Comparison of ENCODE assay signal across 1 cellular context in the genomic region with DNA sequence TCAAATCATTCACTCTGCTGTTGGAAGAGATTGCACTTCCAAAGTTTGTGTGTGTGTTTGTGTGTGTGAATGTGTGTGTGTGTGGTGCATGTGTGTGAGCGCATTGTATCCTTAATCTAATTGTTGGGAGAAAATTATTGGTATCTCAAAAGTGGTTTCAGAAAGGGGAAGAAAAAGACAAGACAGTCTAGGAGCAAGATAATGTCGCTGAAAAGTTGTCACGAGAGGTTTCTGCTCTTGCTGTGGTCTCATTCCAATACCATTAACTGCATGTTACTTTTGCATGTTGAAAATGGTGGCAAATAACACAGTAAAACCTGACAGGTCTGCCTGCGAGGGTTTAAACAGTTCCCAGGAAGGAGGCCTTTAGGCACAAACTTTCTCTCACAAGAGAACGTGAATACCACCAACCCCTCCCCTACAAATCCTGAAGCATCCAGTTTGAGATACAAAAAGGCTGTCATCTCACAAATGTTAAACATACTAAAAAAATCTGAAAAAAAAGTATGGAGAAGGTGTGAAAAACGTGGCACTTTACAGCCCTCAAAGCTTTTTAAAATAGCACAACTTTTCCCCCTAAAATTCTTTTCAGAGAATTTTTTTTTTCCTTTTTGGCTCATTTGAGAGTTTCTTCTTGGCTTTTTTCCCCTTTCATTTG.
TF ChIP-seq lines count a peak whose summit lies in the region.

No MANE protein-coding gene starts in this region.

TF ChIP-seq in K562, 482 proteins besides CTCF, POLR2A, EP300 and RAD21 (continued from another document and continues in another):
- TF ChIP-seq SMARCA4 (IDR thresholded peaks at IDR 0.05): 0 out of 2 replicates have a peak, but pooled peaks have one; percentile 39
- no peak for TF ChIP-seq NR3C1 (CRISPR knock-in tag; IDR thresholded peaks at IDR 0.05)
- TF ChIP-seq BACH1 (tag; IDR thresholded peaks at IDR 0.05): no peak
- TF ChIP-seq ZNF589 (CRISPR knock-in tag; IDR thresholded peaks at IDR 0.05; ENCODE audit: low read depth): no peak
- TF ChIP-seq CHD2 (IDR thresholded peaks at IDR 0.05; ENCODE audit: low read depth, low read length): no peak
- peak; percentile 50 for TF ChIP-seq RBFOX2 (IDR thresholded peaks at IDR 0.05; ENCODE audit: low read depth, low read length)
- TF ChIP-seq STAG1 (CRISPR knock-in tag; IDR thresholded peaks at IDR 0.05; ENCODE audit: borderline replicate concordance): no peak
- TF ChIP-seq ZNF121 (CRISPR knock-in tag; conservative IDR thresholded peaks at IDR 0.05): no peak
- TF ChIP-seq L3MBTL2 (IDR thresholded peaks at IDR 0.05): 0 out of 2 replicates have a peak, but pooled peaks have one; percentile 31
- TF ChIP-seq MEIS2 (IDR thresholded peaks at IDR 0.05; ENCODE audit: partially characterized antibody): no peak
- TF ChIP-seq POLR2AphosphoS5 (IDR thresholded peaks at IDR 0.05; ENCODE audit: control insufficient read depth, insufficient read depth, low read depth, low read length): 0 out of 2 replicates have a peak, but pooled peaks have one; percentile 2
- TF ChIP-seq DMBX1 (CRISPR knock-in tag; IDR thresholded peaks at IDR 0.05; ENCODE audit: borderline replicate concordance): no peak
- no peak for TF ChIP-seq KDM1A (IDR thresholded peaks at IDR 0.05)
- TF ChIP-seq, protein P1, sequence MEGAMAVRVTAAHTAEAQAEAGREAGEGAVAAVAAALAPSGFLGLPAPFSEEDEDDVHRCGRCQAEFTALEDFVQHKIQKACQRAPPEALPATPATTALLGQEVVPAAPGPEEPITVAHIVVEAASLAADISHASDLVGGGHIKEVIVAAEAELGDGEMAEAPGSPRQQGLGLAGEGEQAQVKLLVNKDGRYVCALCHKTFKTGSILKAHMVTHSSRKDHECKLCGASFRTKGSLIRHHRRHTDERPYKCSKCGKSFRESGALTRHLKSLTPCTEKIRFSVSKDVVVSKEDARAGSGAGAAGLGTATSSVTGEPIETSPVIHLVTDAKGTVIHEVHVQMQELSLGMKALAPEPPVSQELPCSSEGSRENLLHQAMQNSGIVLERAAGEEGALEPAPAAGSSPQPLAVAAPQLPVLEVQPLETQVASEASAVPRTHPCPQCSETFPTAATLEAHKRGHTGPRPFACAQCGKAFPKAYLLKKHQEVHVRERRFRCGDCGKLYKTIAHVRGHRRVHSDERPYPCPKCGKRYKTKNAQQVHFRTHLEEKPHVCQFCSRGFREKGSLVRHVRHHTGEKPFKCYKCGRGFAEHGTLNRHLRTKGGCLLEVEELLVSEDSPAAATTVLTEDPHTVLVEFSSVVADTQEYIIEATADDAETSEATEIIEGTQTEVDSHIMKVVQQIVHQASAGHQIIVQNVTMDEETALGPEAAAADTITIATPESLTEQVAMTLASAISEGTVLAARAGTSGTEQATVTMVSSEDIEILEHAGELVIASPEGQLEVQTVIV (CRISPR knock-in tag; IDR thresholded peaks at IDR 0.05; ENCODE audit: borderline replicate concordance): no peak
- no peak for TF ChIP-seq ILK (tag; IDR thresholded peaks at IDR 0.05; ENCODE audit: borderline replicate concordance, low read depth)
- TF ChIP-seq, protein P2, sequence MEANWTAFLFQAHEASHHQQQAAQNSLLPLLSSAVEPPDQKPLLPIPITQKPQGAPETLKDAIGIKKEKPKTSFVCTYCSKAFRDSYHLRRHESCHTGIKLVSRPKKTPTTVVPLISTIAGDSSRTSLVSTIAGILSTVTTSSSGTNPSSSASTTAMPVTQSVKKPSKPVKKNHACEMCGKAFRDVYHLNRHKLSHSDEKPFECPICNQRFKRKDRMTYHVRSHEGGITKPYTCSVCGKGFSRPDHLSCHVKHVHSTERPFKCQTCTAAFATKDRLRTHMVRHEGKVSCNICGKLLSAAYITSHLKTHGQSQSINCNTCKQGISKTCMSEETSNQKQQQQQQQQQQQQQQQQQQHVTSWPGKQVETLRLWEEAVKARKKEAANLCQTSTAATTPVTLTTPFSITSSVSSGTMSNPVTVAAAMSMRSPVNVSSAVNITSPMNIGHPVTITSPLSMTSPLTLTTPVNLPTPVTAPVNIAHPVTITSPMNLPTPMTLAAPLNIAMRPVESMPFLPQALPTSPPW (CRISPR knock-in tag; IDR thresholded peaks at IDR 0.05): peak; percentile 48; the same call in 1 of the 2 replicates
- TF ChIP-seq GATAD2A (IDR thresholded peaks at IDR 0.05): no peak
- TF ChIP-seq CREM (IDR thresholded peaks at IDR 0.05; ENCODE audit: low read depth): no peak
- TF ChIP-seq, protein P3, sequence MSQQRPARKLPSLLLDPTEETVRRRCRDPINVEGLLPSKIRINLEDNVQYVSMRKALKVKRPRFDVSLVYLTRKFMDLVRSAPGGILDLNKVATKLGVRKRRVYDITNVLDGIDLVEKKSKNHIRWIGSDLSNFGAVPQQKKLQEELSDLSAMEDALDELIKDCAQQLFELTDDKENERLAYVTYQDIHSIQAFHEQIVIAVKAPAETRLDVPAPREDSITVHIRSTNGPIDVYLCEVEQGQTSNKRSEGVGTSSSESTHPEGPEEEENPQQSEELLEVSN (IDR thresholded peaks at IDR 0.05; ENCODE audit: borderline replicate concordance in 1 of 2, extremely low read depth in 1 of 2, insufficient read depth in 1 of 2, insufficient read length in 1 of 2, low read depth in 1 of 2, low read length in 1 of 2, poor library complexity in 1 of 2, severe bottlenecking in 1 of 2): peak in 1 of 2 experiments; percentile 53
- TF ChIP-seq ZNF253 (CRISPR knock-in tag; conservative IDR thresholded peaks at IDR 0.05): no peak
- no peak for TF ChIP-seq HDAC6 (IDR thresholded peaks at IDR 0.05; ENCODE audit: low read depth, low read length)
- TF ChIP-seq, protein P4, sequence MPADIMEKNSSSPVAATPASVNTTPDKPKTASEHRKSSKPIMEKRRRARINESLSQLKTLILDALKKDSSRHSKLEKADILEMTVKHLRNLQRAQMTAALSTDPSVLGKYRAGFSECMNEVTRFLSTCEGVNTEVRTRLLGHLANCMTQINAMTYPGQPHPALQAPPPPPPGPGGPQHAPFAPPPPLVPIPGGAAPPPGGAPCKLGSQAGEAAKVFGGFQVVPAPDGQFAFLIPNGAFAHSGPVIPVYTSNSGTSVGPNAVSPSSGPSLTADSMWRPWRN (IDR thresholded peaks at IDR 0.05; ENCODE audit: low read depth): no peak
- TF ChIP-seq, protein P5, sequence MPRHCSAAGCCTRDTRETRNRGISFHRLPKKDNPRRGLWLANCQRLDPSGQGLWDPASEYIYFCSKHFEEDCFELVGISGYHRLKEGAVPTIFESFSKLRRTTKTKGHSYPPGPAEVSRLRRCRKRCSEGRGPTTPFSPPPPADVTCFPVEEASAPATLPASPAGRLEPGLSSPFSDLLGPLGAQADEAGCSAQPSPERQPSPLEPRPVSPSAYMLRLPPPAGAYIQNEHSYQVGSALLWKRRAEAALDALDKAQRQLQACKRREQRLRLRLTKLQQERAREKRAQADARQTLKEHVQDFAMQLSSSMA (CRISPR knock-in tag; IDR thresholded peaks at IDR 0.05): no peak
- no peak for TF ChIP-seq NR2C2 (CRISPR knock-in tag; IDR thresholded peaks at IDR 0.05)
- no peak for TF ChIP-seq NR2C2 (tag; IDR thresholded peaks at IDR 0.05)
- peak; percentile 55; the same call in 1 of the 2 replicates for TF ChIP-seq ZNF766 (CRISPR knock-in tag; conservative IDR thresholded peaks at IDR 0.05)
- no peak for TF ChIP-seq ELF2 (CRISPR knock-in tag; IDR thresholded peaks at IDR 0.05)
- peak; percentile 19 for TF ChIP-seq RBBP5 (IDR thresholded peaks at IDR 0.05; ENCODE audit: borderline replicate concordance, insufficient read depth, low read length, poor library complexity, severe bottlenecking)
- TF ChIP-seq, protein P6, sequence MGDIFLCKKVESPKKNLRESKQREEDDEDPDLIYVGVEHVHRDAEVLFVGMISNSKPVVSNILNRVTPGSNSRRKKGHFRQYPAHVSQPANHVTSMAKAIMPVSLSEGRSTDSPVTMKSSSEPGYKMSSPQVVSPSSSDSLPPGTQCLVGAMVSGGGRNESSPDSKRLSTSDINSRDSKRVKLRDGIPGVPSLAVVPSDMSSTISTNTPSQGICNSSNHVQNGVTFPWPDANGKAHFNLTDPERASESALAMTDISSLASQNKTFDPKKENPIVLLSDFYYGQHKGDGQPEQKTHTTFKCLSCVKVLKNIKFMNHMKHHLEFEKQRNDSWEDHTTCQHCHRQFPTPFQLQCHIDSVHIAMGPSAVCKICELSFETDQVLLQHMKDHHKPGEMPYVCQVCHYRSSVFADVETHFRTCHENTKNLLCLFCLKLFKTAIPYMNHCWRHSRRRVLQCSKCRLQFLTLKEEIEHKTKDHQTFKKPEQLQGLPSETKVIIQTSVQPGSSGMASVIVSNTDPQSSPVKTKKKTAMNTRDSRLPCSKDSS (IDR thresholded peaks at IDR 0.05; ENCODE audit: low read depth, partially characterized antibody): no peak
- no peak for TF ChIP-seq ZNF165 (CRISPR knock-in tag; IDR thresholded peaks at IDR 0.05; ENCODE audit: borderline replicate concordance)
- 0 out of 4 replicates have a peak, but pooled peaks of 1 of the 2 experiments have one; percentile 2 for TF ChIP-seq CSDE1 (IDR thresholded peaks at IDR 0.05)
- TF ChIP-seq, protein P7, sequence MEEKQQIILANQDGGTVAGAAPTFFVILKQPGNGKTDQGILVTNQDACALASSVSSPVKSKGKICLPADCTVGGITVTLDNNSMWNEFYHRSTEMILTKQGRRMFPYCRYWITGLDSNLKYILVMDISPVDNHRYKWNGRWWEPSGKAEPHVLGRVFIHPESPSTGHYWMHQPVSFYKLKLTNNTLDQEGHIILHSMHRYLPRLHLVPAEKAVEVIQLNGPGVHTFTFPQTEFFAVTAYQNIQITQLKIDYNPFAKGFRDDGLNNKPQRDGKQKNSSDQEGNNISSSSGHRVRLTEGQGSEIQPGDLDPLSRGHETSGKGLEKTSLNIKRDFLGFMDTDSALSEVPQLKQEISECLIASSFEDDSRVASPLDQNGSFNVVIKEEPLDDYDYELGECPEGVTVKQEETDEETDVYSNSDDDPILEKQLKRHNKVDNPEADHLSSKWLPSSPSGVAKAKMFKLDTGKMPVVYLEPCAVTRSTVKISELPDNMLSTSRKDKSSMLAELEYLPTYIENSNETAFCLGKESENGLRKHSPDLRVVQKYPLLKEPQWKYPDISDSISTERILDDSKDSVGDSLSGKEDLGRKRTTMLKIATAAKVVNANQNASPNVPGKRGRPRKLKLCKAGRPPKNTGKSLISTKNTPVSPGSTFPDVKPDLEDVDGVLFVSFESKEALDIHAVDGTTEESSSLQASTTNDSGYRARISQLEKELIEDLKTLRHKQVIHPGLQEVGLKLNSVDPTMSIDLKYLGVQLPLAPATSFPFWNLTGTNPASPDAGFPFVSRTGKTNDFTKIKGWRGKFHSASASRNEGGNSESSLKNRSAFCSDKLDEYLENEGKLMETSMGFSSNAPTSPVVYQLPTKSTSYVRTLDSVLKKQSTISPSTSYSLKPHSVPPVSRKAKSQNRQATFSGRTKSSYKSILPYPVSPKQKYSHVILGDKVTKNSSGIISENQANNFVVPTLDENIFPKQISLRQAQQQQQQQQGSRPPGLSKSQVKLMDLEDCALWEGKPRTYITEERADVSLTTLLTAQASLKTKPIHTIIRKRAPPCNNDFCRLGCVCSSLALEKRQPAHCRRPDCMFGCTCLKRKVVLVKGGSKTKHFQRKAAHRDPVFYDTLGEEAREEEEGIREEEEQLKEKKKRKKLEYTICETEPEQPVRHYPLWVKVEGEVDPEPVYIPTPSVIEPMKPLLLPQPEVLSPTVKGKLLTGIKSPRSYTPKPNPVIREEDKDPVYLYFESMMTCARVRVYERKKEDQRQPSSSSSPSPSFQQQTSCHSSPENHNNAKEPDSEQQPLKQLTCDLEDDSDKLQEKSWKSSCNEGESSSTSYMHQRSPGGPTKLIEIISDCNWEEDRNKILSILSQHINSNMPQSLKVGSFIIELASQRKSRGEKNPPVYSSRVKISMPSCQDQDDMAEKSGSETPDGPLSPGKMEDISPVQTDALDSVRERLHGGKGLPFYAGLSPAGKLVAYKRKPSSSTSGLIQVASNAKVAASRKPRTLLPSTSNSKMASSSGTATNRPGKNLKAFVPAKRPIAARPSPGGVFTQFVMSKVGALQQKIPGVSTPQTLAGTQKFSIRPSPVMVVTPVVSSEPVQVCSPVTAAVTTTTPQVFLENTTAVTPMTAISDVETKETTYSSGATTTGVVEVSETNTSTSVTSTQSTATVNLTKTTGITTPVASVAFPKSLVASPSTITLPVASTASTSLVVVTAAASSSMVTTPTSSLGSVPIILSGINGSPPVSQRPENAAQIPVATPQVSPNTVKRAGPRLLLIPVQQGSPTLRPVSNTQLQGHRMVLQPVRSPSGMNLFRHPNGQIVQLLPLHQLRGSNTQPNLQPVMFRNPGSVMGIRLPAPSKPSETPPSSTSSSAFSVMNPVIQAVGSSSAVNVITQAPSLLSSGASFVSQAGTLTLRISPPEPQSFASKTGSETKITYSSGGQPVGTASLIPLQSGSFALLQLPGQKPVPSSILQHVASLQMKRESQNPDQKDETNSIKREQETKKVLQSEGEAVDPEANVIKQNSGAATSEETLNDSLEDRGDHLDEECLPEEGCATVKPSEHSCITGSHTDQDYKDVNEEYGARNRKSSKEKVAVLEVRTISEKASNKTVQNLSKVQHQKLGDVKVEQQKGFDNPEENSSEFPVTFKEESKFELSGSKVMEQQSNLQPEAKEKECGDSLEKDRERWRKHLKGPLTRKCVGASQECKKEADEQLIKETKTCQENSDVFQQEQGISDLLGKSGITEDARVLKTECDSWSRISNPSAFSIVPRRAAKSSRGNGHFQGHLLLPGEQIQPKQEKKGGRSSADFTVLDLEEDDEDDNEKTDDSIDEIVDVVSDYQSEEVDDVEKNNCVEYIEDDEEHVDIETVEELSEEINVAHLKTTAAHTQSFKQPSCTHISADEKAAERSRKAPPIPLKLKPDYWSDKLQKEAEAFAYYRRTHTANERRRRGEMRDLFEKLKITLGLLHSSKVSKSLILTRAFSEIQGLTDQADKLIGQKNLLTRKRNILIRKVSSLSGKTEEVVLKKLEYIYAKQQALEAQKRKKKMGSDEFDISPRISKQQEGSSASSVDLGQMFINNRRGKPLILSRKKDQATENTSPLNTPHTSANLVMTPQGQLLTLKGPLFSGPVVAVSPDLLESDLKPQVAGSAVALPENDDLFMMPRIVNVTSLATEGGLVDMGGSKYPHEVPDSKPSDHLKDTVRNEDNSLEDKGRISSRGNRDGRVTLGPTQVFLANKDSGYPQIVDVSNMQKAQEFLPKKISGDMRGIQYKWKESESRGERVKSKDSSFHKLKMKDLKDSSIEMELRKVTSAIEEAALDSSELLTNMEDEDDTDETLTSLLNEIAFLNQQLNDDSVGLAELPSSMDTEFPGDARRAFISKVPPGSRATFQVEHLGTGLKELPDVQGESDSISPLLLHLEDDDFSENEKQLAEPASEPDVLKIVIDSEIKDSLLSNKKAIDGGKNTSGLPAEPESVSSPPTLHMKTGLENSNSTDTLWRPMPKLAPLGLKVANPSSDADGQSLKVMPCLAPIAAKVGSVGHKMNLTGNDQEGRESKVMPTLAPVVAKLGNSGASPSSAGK (IDR thresholded peaks at IDR 0.05): peak; percentile 43; the same call in 1 of the 2 replicates
- TF ChIP-seq MECOM (CRISPR knock-in tag; IDR thresholded peaks at IDR 0.05): no peak
- TF ChIP-seq, protein P8, sequence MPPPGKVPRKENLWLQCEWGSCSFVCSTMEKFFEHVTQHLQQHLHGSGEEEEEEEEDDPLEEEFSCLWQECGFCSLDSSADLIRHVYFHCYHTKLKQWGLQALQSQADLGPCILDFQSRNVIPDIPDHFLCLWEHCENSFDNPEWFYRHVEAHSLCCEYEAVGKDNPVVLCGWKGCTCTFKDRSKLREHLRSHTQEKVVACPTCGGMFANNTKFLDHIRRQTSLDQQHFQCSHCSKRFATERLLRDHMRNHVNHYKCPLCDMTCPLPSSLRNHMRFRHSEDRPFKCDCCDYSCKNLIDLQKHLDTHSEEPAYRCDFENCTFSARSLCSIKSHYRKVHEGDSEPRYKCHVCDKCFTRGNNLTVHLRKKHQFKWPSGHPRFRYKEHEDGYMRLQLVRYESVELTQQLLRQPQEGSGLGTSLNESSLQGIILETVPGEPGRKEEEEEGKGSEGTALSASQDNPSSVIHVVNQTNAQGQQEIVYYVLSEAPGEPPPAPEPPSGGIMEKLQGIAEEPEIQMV (tag; conservative IDR thresholded peaks at IDR 0.05; ENCODE audit: low read depth): no peak
- TF ChIP-seq DPF2 (IDR thresholded peaks at IDR 0.05): peak; percentile 35; the same call in 1 of the 2 replicates
- TF ChIP-seq ZZZ3 (IDR thresholded peaks at IDR 0.05): no peak
